8 cellular contexts compared by ENCODE assay signal in the genomic region with DNA sequence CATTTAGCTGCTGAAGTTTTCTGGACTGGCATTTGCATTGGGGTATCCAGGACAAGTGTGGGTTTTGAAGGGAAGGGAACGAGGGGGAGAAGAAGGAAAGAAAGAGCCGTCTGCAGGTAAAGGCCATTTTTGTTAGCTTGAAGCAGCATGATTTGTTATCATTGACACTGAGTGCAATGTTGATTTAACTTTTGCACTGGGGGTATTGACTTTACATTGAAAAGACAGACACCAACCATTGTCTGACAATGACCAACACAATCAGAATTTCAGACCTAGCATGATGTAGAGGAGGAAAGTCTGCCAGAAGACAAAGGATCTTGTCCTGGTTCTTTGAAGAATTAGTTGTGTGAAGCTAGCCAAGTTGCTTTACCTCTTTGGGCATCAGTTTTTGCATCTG. TPM values are rescaled to one million over a fixed set of nuclear protein-coding genes. Genes with fewer than 3 reads are reported as not detected.
"Had no signal": no experiment of that assay in that cellular context is flagged by ENCODE, and none has a peak within 500 bp of the region (broad histone marks: within the 10 kb centered on the region; RNA-seq: fewer than 3 reads in every experiment).

No MANE protein-coding gene starts in this region.

- DNase-seq: H9, HCEC 1CT had no signal

- ATAC-seq: GM23338 had no signal

- H3K4me3 ChIP-seq: GM23338 had no signal

- FAIRE-seq: H1, H54, HTR-8/SVneo had no signal

- H3K4me2 ChIP-seq: GM23338 had no signal

RNA-seq across cellular contexts. Expression of gene IGFBP7, which starts 39.6 kb away (rescaled TPM):
- total RNA-seq: HT-29 had no signal
- polyA plus RNA-seq: IgD-negative memory B cell had no signal
